In the genomic region with DNA sequence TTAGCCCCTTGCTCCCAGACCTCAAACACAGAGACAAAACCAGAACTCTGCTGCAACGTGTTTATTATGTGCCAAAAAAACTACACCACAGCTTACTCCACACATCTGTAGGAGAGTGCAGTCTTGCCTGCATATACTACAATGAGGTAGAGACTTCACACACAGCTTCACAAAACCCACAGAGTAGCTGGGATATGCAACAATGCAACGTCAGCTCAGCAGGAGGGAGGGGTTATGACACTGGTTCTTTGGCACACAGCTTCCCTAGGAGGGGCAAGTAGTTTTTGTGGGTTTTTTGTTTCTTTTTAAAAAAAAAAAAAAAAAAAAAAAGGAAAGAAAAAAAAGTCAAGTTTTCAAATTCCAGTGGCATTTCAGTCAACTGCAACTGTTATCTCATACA, we compare ENCODE assay signal across 16 cellular contexts. TPM values are rescaled to one million over a fixed set of nuclear protein-coding genes. Genes with fewer than 3 reads are reported as not detected.
DNase-seq lines count a peak whose midpoint lies in the region; ATAC-seq and TF ChIP-seq lines count a peak whose summit lies in the region.
"Had no signal": no experiment of that assay in that cellular context is flagged by ENCODE, and none has a peak within 500 bp of the region (broad histone marks: within the 10 kb centered on the region; RNA-seq: fewer than 3 reads in every experiment).

No MANE protein-coding gene starts in this region.

- H2AFZ ChIP-seq in KMS-11 (ENCODE audit: low read depth) (no peak overlapping the region), mesenchymal stem cell (ENCODE audit: low read depth, low read length) (no peak overlapping the region)

- peak in 1 of 10 experiments; percentile 25 for DNase-seq in CD4-positive, alpha-beta T cell
- DNase-seq in astrocyte of the spinal cord (ENCODE audit: low read depth, low spot score) (peak; percentile 84), mesenchymal stem cell (peak; percentile 71), NCI-H2227 treated with DMSO at 0.1 percent for 48 hours (lab: John Stamatoyannopoulos, UW) (no peak), DMS153 (lab: John Stamatoyannopoulos, UW) (no peak)
- no peak for DNase-seq in activated CD4-positive, alpha-beta T cell treated with anti-CD3 and anti-CD28 coated beads, Interleukin-2, amount 50 U/mL, for 4 hours
- DNase-seq: activated naive CD4-positive, alpha-beta T cell treated with anti-CD3 and anti-CD28 coated beads, Interleukin-2, amount 50 U/mL, for 16 hours; immature natural killer cell; NCI-H446; SHP77 had no signal

- no peak overlapping the region for H2BK15ac ChIP-seq in mesenchymal stem cell (ENCODE audit: low read depth, poor library complexity, severe bottlenecking)

- H3K79me1 ChIP-seq in mesenchymal stem cell (replicated peaks; ENCODE audit: low read length, poor library complexity, severe bottlenecking) = no peaks in the 10 kb centered on the region

- H2BK120ac ChIP-seq in mesenchymal stem cell (ENCODE audit: low read depth, low read length) = no peak overlapping the region

- H3K14ac ChIP-seq in mesenchymal stem cell (ENCODE audit: low read length in 2 of 2) = no peak overlapping the region

- POLR2A ChIA-PET in CD4-positive, alpha-beta T cell (lab: Charles Lee) = interaction anchor here (1.1 kb wide), 1 partner anchor 268 kb away, joined by 3 read pairs; no protein-coding TSS in a partner anchor

- peak overlapping the region; percentile 66 for H3K27ac Mint-ChIP-seq in CD4-positive, alpha-beta T cell
- H3K27ac Mint-ChIP-seq: stimulated activated memory B cell treated with anti-CD40 and anti-IgM and Interleukin-4, amounts not matched to agents 10 μg/mL and 1 μg/mL and 100 μg/mL, for 72 hours had no signal

- no peak overlapping the region for H2BK5ac ChIP-seq in mesenchymal stem cell (ENCODE audit: low read depth, low read length, poor library complexity, severe bottlenecking)

- H4K91ac ChIP-seq in mesenchymal stem cell (ENCODE audit: low read length) = no peak overlapping the region

- H3K4me1 Mint-ChIP-seq in CD4-positive, alpha-beta T cell (ENCODE audit: low read depth) = peaks cover 28% of the 10 kb centered on the region

- no peaks in the 10 kb centered on the region for H3K9me3 ChIP-seq in CD4-positive, alpha-beta T cell (ENCODE audit: control insufficient read depth, low read length)
- no peaks in the 10 kb centered on the region for H3K9me3 ChIP-seq in mesenchymal stem cell (ENCODE audit: control insufficient read depth, low read length)

- no peak overlapping the region for H3K18ac ChIP-seq in mesenchymal stem cell (ENCODE audit: low read depth in 1 of 2, low read length in 2 of 2)

- H3K4ac ChIP-seq in mesenchymal stem cell (ENCODE audit: low read depth in 1 of 2, low read length in 2 of 2) = no peak overlapping the region

- H3K27me3 Mint-ChIP-seq in CD4-positive, alpha-beta T cell = peaks cover 7% of the 10 kb centered on the region
- H3K27me3 Mint-ChIP-seq: stimulated activated memory B cell treated with anti-CD40 and anti-IgM and Interleukin-4, amounts not matched to agents 10 μg/mL and 1 μg/mL and 100 μg/mL, for 72 hours had no signal

- in situ Hi-C loops in astrocyte of the spinal cord (cut with HindIII; ENCODE audit: low sequenced_read_pairs) = loop anchor here (25.0 kb wide), 1 partner anchor 469 kb away; a partner anchor contains a TSS

- peaks cover 8% of the 10 kb centered on the region; the same call in 1 of the 2 replicates for H4K20me1 ChIP-seq in KMS-11 (ENCODE audit: insufficient read depth)

- peak overlapping the region; percentile 14 for H3K4me2 ChIP-seq in KMS-11
- H3K4me2 ChIP-seq in mesenchymal stem cell (ENCODE audit: low read length, poor library complexity, severe bottlenecking) = no peak overlapping the region

- H2AK5ac ChIP-seq in mesenchymal stem cell (ENCODE audit: low read length, severe bottlenecking) = no peak overlapping the region

- H3K27me3 ChIP-seq in CD4-positive, alpha-beta T cell (ENCODE audit: control insufficient read depth, insufficient read depth, low read length) = no peaks in the 10 kb centered on the region
- H3K27me3 ChIP-seq in KMS-11 (ENCODE audit: insufficient read depth, low read depth) (no peaks in the 10 kb centered on the region), mesenchymal stem cell (ENCODE audit: control insufficient read depth in 1 of 2, insufficient read depth in 1 of 2, low read length in 2 of 2) (peaks cover 0 to 14% of the 10 kb centered on the region in 2 experiments)

- intact Hi-C loops in CD4-positive, alpha-beta T cell (cut with DNase I, micrococcal nuclease) = loop anchor here (5.0 kb wide), 5 partner anchors 264 to 1546 kb away; a partner anchor contains a TSS

- no peak overlapping the region for H3K27ac ChIP-seq in CD4-positive, alpha-beta T cell (ENCODE audit: low read depth, low read length)
- H3K27ac ChIP-seq in KMS-11 (peak overlapping the region; percentile 26; the same call in 1 of the 2 replicates), mesenchymal stem cell (ENCODE audit: low read length, poor library complexity, severe bottlenecking) (no peak overlapping the region)

- H3K4me3 ChIP-seq in KMS-11 (IDR thresholded peaks at IDR 0.05; ENCODE audit: insufficient read depth, low read depth, low read length) (no peak overlapping the region), astrocyte of the spinal cord (ENCODE audit: low read depth, low read length) (no peak overlapping the region), mesenchymal stem cell (ENCODE audit: insufficient read depth in 1 of 2, low read depth in 1 of 2, low read length in 2 of 2) (peak overlapping the region in 1 of 2 experiments; percentile 14)
- H3K4me3 ChIP-seq: K562 had no signal

- no peak for TF ChIP-seq CTCF in CD4-positive, alpha-beta T cell (IDR thresholded peaks at IDR 0.05)
- TF ChIP-seq CTCF in KMS-11 (conservative IDR thresholded peaks at IDR 0.05; ENCODE audit: low read depth, low read length) = no peak
- TF ChIP-seq CTCF in astrocyte of the spinal cord (IDR thresholded peaks at IDR 0.05; ENCODE audit: low read depth, low read length) = no peak

- H3K36me3 Mint-ChIP-seq in CD4-positive, alpha-beta T cell (ENCODE audit: low read depth) = peaks cover 31% of the 10 kb centered on the region

- peaks cover 22% of the 10 kb centered on the region for H3K79me2 ChIP-seq in KMS-11 (ENCODE audit: insufficient read depth, low read depth)

- WGBS in mesenchymal stem cell = 63% methylated on average over 1 of the region's 2 CpGs

- no peak for ATAC-seq in CD4-positive, alpha-beta T cell (ENCODE audit: poor library complexity)
- ATAC-seq in HG03354 (IDR thresholded peaks at IDR 0.05; ENCODE audit: poor library complexity, severe bottlenecking, unreplicated experiment) = no peak
- ATAC-seq: activated CD4-positive, CD25-positive, alpha-beta regulatory T cell treated with anti-CD3 and anti-CD28 coated beads, Interleukin-2, amount 50 U/mL, for 24 hours; K562; natural killer cell treated with Interleukin-12 subunit alpha and Interleukin-12 subunit beta and Interleukin-15 and Interleukin-18, amount 100 ng/mL, for 72 hours; stimulated activated memory B cell treated with anti-CD40 and anti-IgM and Interleukin-4, amounts not matched to agents 10 μg/mL and 1 μg/mL and 100 μg/mL, for 72 hours had no signal

- no peaks in the 10 kb centered on the region for H3K9me3 Mint-ChIP-seq in CD4-positive, alpha-beta T cell
- H3K9me3 Mint-ChIP-seq: immature natural killer cell; natural killer cell treated with Interleukin-12 subunit alpha and Interleukin-12 subunit beta and Interleukin-15 and Interleukin-18, amount 100 ng/mL, for 72 hours; stimulated activated memory B cell treated with anti-CD40 and anti-IgM and Interleukin-4, amounts not matched to agents 10 μg/mL and 1 μg/mL and 100 μg/mL, for 72 hours had no signal

- no peak overlapping the region for H4K8ac ChIP-seq in mesenchymal stem cell (ENCODE audit: low read length)

- H3K4me1 ChIP-seq in KMS-11 (ENCODE audit: low read depth, poor library complexity, severe bottlenecking) (peaks cover 25% of the 10 kb centered on the region), mesenchymal stem cell (ENCODE audit: control insufficient read depth, insufficient read depth, low read depth, low read length) (peaks cover 6% of the 10 kb centered on the region)

- peak overlapping the region; percentile 78 for H3K4me3 Mint-ChIP-seq in CD4-positive, alpha-beta T cell
- H3K4me3 Mint-ChIP-seq: natural killer cell treated with Interleukin-12 subunit alpha and Interleukin-12 subunit beta and Interleukin-15 and Interleukin-18, amount 100 ng/mL, for 72 hours; stimulated activated memory B cell treated with anti-CD40 and anti-IgM and Interleukin-4, amounts not matched to agents 10 μg/mL and 1 μg/mL and 100 μg/mL, for 72 hours had no signal

- no peak overlapping the region for H2BK12ac ChIP-seq in mesenchymal stem cell (ENCODE audit: low read length in 2 of 2)

- H3K36me3 ChIP-seq in KMS-11 (ENCODE audit: insufficient read depth) (peaks cover 7% of the 10 kb centered on the region; the same call in 1 of the 2 replicates), mesenchymal stem cell (ENCODE audit: control insufficient read depth in 1 of 2, insufficient read depth in 2 of 2, low read depth in 1 of 2, low read length in 2 of 2) (peaks cover 0 to 47% of the 10 kb centered on the region in 2 experiments)

- H3K9ac ChIP-seq in KMS-11 = no peak overlapping the region
- H3K9ac ChIP-seq in mesenchymal stem cell (ENCODE audit: low read length) = peak overlapping the region; percentile 51

- H3K23ac ChIP-seq in mesenchymal stem cell (ENCODE audit: low read length in 2 of 2) = no peak overlapping the region

- CTCF ChIA-PET in CD4-positive, alpha-beta T cell (lab: Charles Lee) = interaction anchor here (6.2 kb wide), 1 partner anchor 12 kb away, joined by 58 read pairs; no protein-coding TSS in a partner anchor

RNA-seq across cellular contexts. Expression of a gene that starts 2.9 kb away (rescaled TPM):
- total RNA-seq in CD4-positive, alpha-beta T cell = 1,000 to 10,000 TPM; 3,141 to 3,180 TPM
- polyA plus RNA-seq in mesenchymal stem cell (2013, experiment 1 of 2) = 3,754 TPM
- 3,596 TPM for polyA plus RNA-seq in mesenchymal stem cell (2013, experiment 2 of 2)

Comparison
In these comparisons a context has a peak if more than half of its experiments do, and no peak if none do; other contexts are left out.
1. DNase-seq: peak in astrocyte of the spinal cord (single experiment) and mesenchymal stem cell (single experiment); none in NCI-H2227 treated with DMSO at 0.1 percent for 48 hours (single experiment), activated CD4-positive, alpha-beta T cell treated with anti-CD3 and anti-CD28 coated beads, Interleukin-2, amount 50 U/mL, for 4 hours (0 of 2) and DMS153 (single experiment).